Comparison of ENCODE assay signal across 8 cellular contexts in the genomic region with DNA sequence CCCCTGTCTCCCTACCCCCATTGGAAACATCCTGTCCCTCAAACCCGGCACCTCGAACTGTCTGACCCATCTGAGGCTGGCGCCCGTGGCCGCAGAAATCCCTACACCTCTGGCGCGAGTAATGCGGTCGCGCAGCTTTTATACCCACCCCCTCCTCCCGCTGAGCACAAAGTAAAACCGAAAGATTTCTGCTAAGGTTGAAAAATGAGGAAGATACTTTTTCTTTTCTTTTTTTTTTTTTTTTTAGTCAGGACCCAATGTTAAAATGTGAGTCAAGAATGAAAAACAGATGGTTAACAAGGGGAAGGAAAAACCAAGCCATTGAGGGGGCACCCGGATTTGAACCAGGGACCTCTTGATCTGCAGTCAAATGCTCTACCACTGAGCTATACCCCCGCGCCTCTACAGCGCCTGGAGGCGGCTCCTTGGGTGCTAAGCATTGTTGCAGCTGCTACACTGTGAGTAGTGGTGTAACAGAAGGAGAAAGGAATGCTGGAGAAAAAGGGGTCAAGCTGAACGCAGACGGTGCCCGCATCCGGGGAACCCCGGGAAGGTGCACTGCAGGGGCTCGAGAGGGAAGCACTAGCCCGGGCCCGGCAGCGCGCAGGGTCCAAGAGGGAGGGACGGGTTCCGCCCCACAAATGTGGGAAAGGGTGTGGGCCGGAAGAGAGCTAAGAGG. TPM values are rescaled to one million over a fixed set of nuclear protein-coding genes. Genes with fewer than 3 reads are reported as not detected.
A peak's percentile ranks its signal among the peaks of the same experiment; 100 is the strongest.
DNase-seq lines count a peak whose midpoint lies in the region; ATAC-seq, FAIRE-seq and TF ChIP-seq lines count a peak whose summit lies in the region.

No MANE protein-coding gene starts in this region.

- H3K9me3 ChIP-seq in NT2/D1 (ENCODE audit: insufficient read depth, low read length) = no peaks in the 10 kb centered on the region
- H3K9me3 ChIP-seq in endodermal cell (ENCODE audit: control insufficient read depth, low read length) = no peaks in the 10 kb centered on the region

- ATAC-seq in GM19463 (IDR thresholded peaks at IDR 0.05; ENCODE audit: unreplicated experiment) = peak; percentile 40

- H3K27me3 ChIP-seq in NT2/D1 (ENCODE audit: insufficient read depth, insufficient read length) (peaks cover 4% of the 10 kb centered on the region), endodermal cell (ENCODE audit: control insufficient read depth, insufficient read depth, low read length, poor library complexity, severe bottlenecking) (no peaks in the 10 kb centered on the region)

- H3K9ac ChIP-seq in NT2/D1 (ENCODE audit: insufficient read length, low read depth) (peak overlapping the region; percentile 92), endodermal cell (ENCODE audit: extremely low read depth, low read length, poor library complexity, severe bottlenecking) (peak overlapping the region; percentile 89)

- DNase-seq in COLO829 (ENCODE audit: low spot score) (peak; percentile 90), HTR-8/SVneo (ENCODE audit: insufficient read length, low spot score) (peak; percentile 88), NT2/D1 (ENCODE audit: low read depth, low spot score) (no peak), endodermal cell (peak; percentile 99), mesothelial cell of epicardium (ENCODE audit: low spot score in 2 of 2, unreplicated experiment in 2 of 2) (peak; percentile 85 to 98)
- peak; percentile 86 for DNase-seq in activated CD8-positive, alpha-beta memory T cell treated with anti-CD3 and anti-CD28 coated beads, Interleukin-2, amount 50 U/mL, for 24 hours (ENCODE audit: extremely low read depth)
- DNase-seq in stimulated activated CD8-positive, alpha-beta memory T cell treated with anti-CD3 and anti-CD28 coated beads, Interleukin-15, amount 100 ng/mL, for 48 hours (ENCODE audit: low read depth in 2 of 2) = peak; percentile 80 to 82

- H3K4me1 ChIP-seq in NT2/D1 (ENCODE audit: insufficient read depth, insufficient read length) = peaks cover 18% of the 10 kb centered on the region
- H3K4me1 ChIP-seq in endodermal cell (ENCODE audit: control insufficient read depth, insufficient read depth, low read length) = peaks cover 11% of the 10 kb centered on the region

- peaks cover 23% of the 10 kb centered on the region for H3K4me1 Mint-ChIP-seq in endodermal cell
- H3K4me1 Mint-ChIP-seq in mesothelial cell of epicardium = peaks cover 39% of the 10 kb centered on the region

- H3K27me3 Mint-ChIP-seq in endodermal cell (ENCODE audit: insufficient read depth) (no peaks in the 10 kb centered on the region), mesothelial cell of epicardium (ENCODE audit: low read depth) (no peaks in the 10 kb centered on the region)

- H3K4me3 Mint-ChIP-seq in endodermal cell = peak overlapping the region; percentile 100
- peak overlapping the region; percentile 100 for H3K4me3 Mint-ChIP-seq in mesothelial cell of epicardium

- peak overlapping the region; percentile 98 for H3K4me3 ChIP-seq in NT2/D1 (ENCODE audit: insufficient read length, low read depth)
- H3K4me3 ChIP-seq in endodermal cell (ENCODE audit: low read length) = peak overlapping the region; percentile 93

- no peaks in the 10 kb centered on the region for H3K9me3 Mint-ChIP-seq in endodermal cell
- no peaks in the 10 kb centered on the region for H3K9me3 Mint-ChIP-seq in mesothelial cell of epicardium

- peak overlapping the region; percentile 97 for H3K27ac Mint-ChIP-seq in endodermal cell
- peak overlapping the region; percentile 99 for H3K27ac Mint-ChIP-seq in mesothelial cell of epicardium

- WGBS in endodermal cell (ENCODE audit: insufficient coverage in 1 of 2, insufficient read length in 1 of 2), 2 experiments = 3 to 4% methylated on average over 18 to 30 of the region's 30 CpGs

- FAIRE-seq in HTR-8/SVneo (lab: Jason Lieb, UNC) = no peak

- H3K36me3 ChIP-seq in NT2/D1 (ENCODE audit: insufficient read depth, insufficient read length, low read length) (peaks cover 26% of the 10 kb centered on the region), endodermal cell (ENCODE audit: control insufficient read depth, insufficient read depth, low read length) (peaks cover 25% of the 10 kb centered on the region)

- TF ChIP-seq CTCF in endodermal cell (conservative IDR thresholded peaks at IDR 0.05) (no peak), mesothelial cell of epicardium (IDR thresholded peaks at IDR 0.05; ENCODE audit: unreplicated experiment) (no peak)

- H3K27ac ChIP-seq in endodermal cell (ENCODE audit: low read depth, low read length) = peak overlapping the region; percentile 84

- H3K36me3 Mint-ChIP-seq in endodermal cell (ENCODE audit: low read depth) (peaks cover 3% of the 10 kb centered on the region), mesothelial cell of epicardium (no peaks in the 10 kb centered on the region)

RNA-seq across cellular contexts. Expression of gene LASP1, which starts 0.8 kb away (rescaled TPM):
- 100 to 1,000 TPM; 168 to 177 TPM for total RNA-seq in endodermal cell
- 102 TPM for polyA plus RNA-seq in endodermal cell (2013, experiment 1 of 2)
- 102 TPM for polyA plus RNA-seq in endodermal cell (2013, experiment 2 of 2)
- total RNA-seq in mesothelial cell of epicardium = 144 to 152 TPM (median 146 TPM) in 3 replicates

RNA-seq across cellular contexts. Expression of gene RPL23, which starts 15.6 kb away (rescaled TPM):
- total RNA-seq in endodermal cell (1,000 to 10,000 TPM; 1,194 to 1,262 TPM), mesothelial cell of epicardium (1,597 to 1,708 TPM (median 1,659 TPM) in 3 replicates)
- polyA plus RNA-seq in endodermal cell (2013, experiment 1 of 2) = 2,291 TPM
- polyA plus RNA-seq in endodermal cell (2013, experiment 2 of 2) = 2,039 TPM

RNA-seq across cellular contexts. Expression of gene CWC25, which starts 44.0 kb away (rescaled TPM):
- total RNA-seq in endodermal cell (10 to 100 TPM; 14.6 to 15.0 TPM), mesothelial cell of epicardium (19.5 to 20.9 TPM (median 20.5 TPM) in 3 replicates)
- polyA plus RNA-seq in endodermal cell (2013, experiment 1 of 2) = 17.2 TPM
- polyA plus RNA-seq in endodermal cell (2013, experiment 2 of 2) = 16.7 TPM
